Comparison of ENCODE assay signal across 15 cellular contexts in genomic region chr5:143227301-143227700, GRCh38.
"Had no signal": no experiment of that assay in that cellular context is flagged by ENCODE, and none has a peak within 500 bp of the region (broad histone marks: within the 10 kb centered on the region; RNA-seq: fewer than 3 reads in every experiment).

No MANE protein-coding gene starts in this region.

- H3K27ac ChIP-seq: brain microvascular endothelial cell, upper lobe of left lung, WERI-Rb-1 had no signal

- H3K4me3 Mint-ChIP-seq: activated CD4-positive, alpha-beta memory T cell treated with anti-CD3 and anti-CD28 coated beads, Interleukin-2, amount 10 ng/mL, durations not matched to agents 7 days and 5 days; activated CD4-positive, alpha-beta T cell treated with anti-CD3 and anti-CD28 coated beads for 36 hours; activated naive CD8-positive, alpha-beta T cell treated with anti-CD3 and anti-CD28 coated beads, Interleukin-2, amount 10 ng/mL, durations not matched to agents 7 days and 5 days; activated T-cell treated with anti-CD3 and anti-CD28 coated beads, Interleukin-2, amount 50 U/mL, for 4 hours; stimulated activated naive CD8-positive, alpha-beta T cell treated with anti-CD3 and anti-CD28 coated beads, Interleukin-15, amount 100 ng/mL, for 72 hours had no signal

- DNase-seq: activated CD4-positive, alpha-beta memory T cell treated with anti-CD3 and anti-CD28 coated beads, Interleukin-2, amount 10 ng/mL, durations not matched to agents 7 days and 5 days; activated CD4-positive, alpha-beta T cell treated with anti-CD3 and anti-CD28 coated beads for 36 hours; activated effector memory CD4-positive, alpha-beta T cell treated with anti-CD3 and anti-CD28 coated beads, Interleukin-2, amount 50 U/mL, for 16 hours; activated naive CD8-positive, alpha-beta T cell treated with anti-CD3 and anti-CD28 coated beads, Interleukin-2, amount 10 ng/mL, durations not matched to agents 7 days and 5 days; activated T-cell treated with anti-CD3 and anti-CD28 coated beads, Interleukin-2, amount 50 U/mL, for 4 hours; brain microvascular endothelial cell; cerebellar nuclear complex; effector CD8-positive, alpha-beta T cell; foreskin fibroblast; posterior cingulate gyrus; right lobe of liver; stimulated activated naive CD8-positive, alpha-beta T cell treated with anti-CD3 and anti-CD28 coated beads, Interleukin-15, amount 100 ng/mL, for 72 hours; upper lobe of left lung; WERI-Rb-1 had no signal

- H3K36me3 ChIP-seq: brain microvascular endothelial cell, right lobe of liver, WERI-Rb-1 had no signal

- ATAC-seq: activated CD4-positive, alpha-beta T cell treated with anti-CD3 and anti-CD28 coated beads for 36 hours; activated T-cell treated with anti-CD3 and anti-CD28 coated beads, Interleukin-2, amount 50 U/mL, for 4 hours; right lobe of liver; SK-N-SH treated with all-trans-retinoic acid at 6 μM for 48 hours; stimulated activated naive CD8-positive, alpha-beta T cell treated with anti-CD3 and anti-CD28 coated beads, Interleukin-15, amount 100 ng/mL, for 72 hours had no signal

- H3K27me3 Mint-ChIP-seq: activated CD4-positive, alpha-beta memory T cell treated with anti-CD3 and anti-CD28 coated beads, Interleukin-2, amount 10 ng/mL, durations not matched to agents 7 days and 5 days; activated CD4-positive, alpha-beta T cell treated with anti-CD3 and anti-CD28 coated beads for 36 hours; activated naive CD8-positive, alpha-beta T cell treated with anti-CD3 and anti-CD28 coated beads, Interleukin-2, amount 10 ng/mL, durations not matched to agents 7 days and 5 days; stimulated activated naive CD8-positive, alpha-beta T cell treated with anti-CD3 and anti-CD28 coated beads, Interleukin-15, amount 100 ng/mL, for 72 hours had no signal

- H3K27ac Mint-ChIP-seq: activated CD4-positive, alpha-beta memory T cell treated with anti-CD3 and anti-CD28 coated beads, Interleukin-2, amount 10 ng/mL, durations not matched to agents 7 days and 5 days; activated CD4-positive, alpha-beta T cell treated with anti-CD3 and anti-CD28 coated beads for 36 hours; activated naive CD8-positive, alpha-beta T cell treated with anti-CD3 and anti-CD28 coated beads, Interleukin-2, amount 10 ng/mL, durations not matched to agents 7 days and 5 days; stimulated activated naive CD8-positive, alpha-beta T cell treated with anti-CD3 and anti-CD28 coated beads, Interleukin-15, amount 100 ng/mL, for 72 hours had no signal

- H3K9me3 Mint-ChIP-seq: activated CD4-positive, alpha-beta memory T cell treated with anti-CD3 and anti-CD28 coated beads, Interleukin-2, amount 10 ng/mL, durations not matched to agents 7 days and 5 days; activated naive CD8-positive, alpha-beta T cell treated with anti-CD3 and anti-CD28 coated beads, Interleukin-2, amount 10 ng/mL, durations not matched to agents 7 days and 5 days; activated T-cell treated with anti-CD3 and anti-CD28 coated beads, Interleukin-2, amount 50 U/mL, for 4 hours; stimulated activated naive CD8-positive, alpha-beta T cell treated with anti-CD3 and anti-CD28 coated beads, Interleukin-15, amount 100 ng/mL, for 72 hours had no signal

- H3K27me3 ChIP-seq: brain microvascular endothelial cell, right lobe of liver, upper lobe of left lung had no signal

- H3K4me3 ChIP-seq: right lobe of liver, upper lobe of left lung had no signal

- H3K9me3 ChIP-seq: right lobe of liver, upper lobe of left lung had no signal
